23 cellular contexts compared by ENCODE assay signal in the genomic region with DNA sequence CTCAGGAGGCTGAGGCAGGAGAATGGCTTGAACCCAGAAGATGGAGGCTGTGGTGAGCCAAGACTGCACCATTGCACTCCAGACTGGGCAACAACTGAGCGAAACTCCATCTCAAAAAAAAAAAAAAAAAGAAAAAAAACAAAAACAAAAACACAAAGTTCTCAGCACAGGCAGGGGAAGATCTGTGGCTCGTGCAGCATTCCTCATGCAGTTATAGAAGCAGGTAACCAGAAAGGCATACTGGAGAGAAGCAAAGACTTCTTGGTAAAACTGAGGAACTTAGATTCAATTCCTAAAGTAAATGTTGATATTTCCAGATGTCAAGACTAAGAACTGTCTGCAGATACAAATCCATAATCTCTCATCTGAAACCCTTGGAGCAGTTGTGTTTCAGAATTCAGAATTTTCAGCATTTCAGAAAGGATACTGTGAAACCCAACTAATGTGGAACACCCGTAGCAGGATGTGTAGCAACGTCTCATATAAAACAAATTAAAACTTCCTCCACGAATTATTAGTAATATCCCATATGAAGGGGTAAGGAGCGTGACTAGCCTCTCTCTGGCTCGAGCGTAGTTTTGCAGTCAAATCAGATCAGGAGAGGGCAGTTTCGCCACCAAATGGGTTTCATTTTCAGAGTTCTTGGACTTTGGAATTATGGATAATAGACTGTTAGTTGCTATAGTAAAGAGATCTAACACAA. TPM values are rescaled to one million over a fixed set of nuclear protein-coding genes. Genes with fewer than 3 reads are reported as not detected.
DNase-seq lines count a peak whose midpoint lies in the region; ATAC-seq, FAIRE-seq and TF ChIP-seq lines count a peak whose summit lies in the region.
"Had no signal": no experiment of that assay in that cellular context is flagged by ENCODE, and none has a peak within 500 bp of the region (broad histone marks: within the 10 kb centered on the region; RNA-seq: fewer than 3 reads in every experiment).

No MANE protein-coding gene starts in this region.

- H3K4me3 ChIP-seq in neuronal stem cell (ENCODE audit: low read length in 2 of 2): no peak overlapping the region
- no peak overlapping the region for H3K4me3 ChIP-seq in kidney (ENCODE audit: low read length in 2 of 2)
- H3K4me3 ChIP-seq: GM23248, neural progenitor cell had no signal

- H3K14ac ChIP-seq in neuronal stem cell (ENCODE audit: low read length): no peak overlapping the region

- no peaks in the 10 kb centered on the region for H3K4me1 Mint-ChIP-seq in osteocyte (ENCODE audit: unreplicated experiment)
- H3K4me1 Mint-ChIP-seq: activated CD4-positive, alpha-beta T cell treated with anti-CD3 and anti-CD28 coated beads, Interleukin-2, amount 10 ng/mL, durations not matched to agents 7 days and 5 days had no signal

- no peak overlapping the region for H2BK120ac ChIP-seq in neuronal stem cell (ENCODE audit: low read depth, low read length)

- H3K4ac ChIP-seq in neuronal stem cell (ENCODE audit: low read length): no peak overlapping the region

- peak; percentile 44 for ATAC-seq in GM19035 (IDR thresholded peaks at IDR 0.05; ENCODE audit: unreplicated experiment)
- peak; percentile 25 for ATAC-seq in HG02571 (IDR thresholded peaks at IDR 0.05; ENCODE audit: unreplicated experiment)
- peak; percentile 30 for ATAC-seq in HG03520 (IDR thresholded peaks at IDR 0.05; ENCODE audit: unreplicated experiment)
- ATAC-seq: sciatic nerve had no signal

- H3K27ac ChIP-seq in neuronal stem cell (replicated peaks; ENCODE audit: low read length) (no peak overlapping the region), kidney (ENCODE audit: low read depth in 2 of 2, low read length in 2 of 2) (no peak overlapping the region)
- H3K27ac ChIP-seq: GM23248, neural progenitor cell had no signal

- peak overlapping the region; percentile 68 for H2AFZ ChIP-seq in neuronal stem cell (ENCODE audit: low read length)
- H2AFZ ChIP-seq: GM23248 had no signal

- H3K4me1 ChIP-seq in neuronal stem cell (ENCODE audit: control insufficient read depth in 2 of 2, insufficient read depth in 1 of 2, low read depth in 1 of 2, low read length in 2 of 2) (peaks cover 6 to 33% of the 10 kb centered on the region in 2 donors), kidney (ENCODE audit: control insufficient read depth in 1 of 2, insufficient read depth in 1 of 2, low read depth in 1 of 2, low read length in 2 of 2) (no peaks in the 10 kb centered on the region)

- peaks cover 10% of the 10 kb centered on the region for H3K9me3 Mint-ChIP-seq in osteocyte (ENCODE audit: unreplicated experiment)

- TF ChIP-seq CTCF in kidney (IDR thresholded peaks at IDR 0.05; ENCODE audit: borderline replicate concordance, extremely low read depth, insufficient read depth) (no peak), osteocyte (IDR thresholded peaks at IDR 0.05) (no peak)

- no peaks in the 10 kb centered on the region for H3K79me1 ChIP-seq in neuronal stem cell (ENCODE audit: low read depth, low read length)

- no peaks in the 10 kb centered on the region for H3K36me3 ChIP-seq in neuronal stem cell (replicated peaks in 1 of 2; ENCODE audit: control insufficient read depth in 2 of 2, insufficient read depth in 2 of 2, low read length in 2 of 2)
- H3K36me3 ChIP-seq in kidney (ENCODE audit: control insufficient read depth in 1 of 2, insufficient read depth in 2 of 2, low read length in 2 of 2): no peaks in the 10 kb centered on the region
- H3K36me3 ChIP-seq: neural progenitor cell had no signal

- no peaks in the 10 kb centered on the region for H3K27me3 ChIP-seq in neuronal stem cell (ENCODE audit: control insufficient read depth in 3 of 3, insufficient read depth in 3 of 3, low read depth in 1 of 3, low read length in 3 of 3)
- H3K27me3 ChIP-seq: neural progenitor cell had no signal

- WGBS in neuronal stem cell (ENCODE audit: extremely low coverage in 2 of 2, insufficient read length in 2 of 2, insufficient replicate concordance in 1 of 2), 2 donors: no CpG with 5 or more reads among the region's 9 CpGs

- H2AK5ac ChIP-seq in neuronal stem cell (ENCODE audit: low read depth, low read length): no peak overlapping the region

- no peak for FAIRE-seq in kidney (lab: Jason Lieb, UNC)

- H2BK5ac ChIP-seq in neuronal stem cell (ENCODE audit: low read length): no peak overlapping the region

- H3K27me3 Mint-ChIP-seq in osteocyte (ENCODE audit: unreplicated experiment): peaks cover 12% of the 10 kb centered on the region

- H3K4me3 Mint-ChIP-seq in osteocyte (ENCODE audit: unreplicated experiment): no peak overlapping the region
- H3K4me3 Mint-ChIP-seq: activated CD4-positive, alpha-beta T cell treated with anti-CD3 and anti-CD28 coated beads, Interleukin-2, amount 10 ng/mL, durations not matched to agents 7 days and 5 days; brain; neural progenitor cell had no signal

- H4K8ac ChIP-seq in neuronal stem cell (ENCODE audit: low read depth, low read length): no peak overlapping the region

- intact Hi-C loops in kidney (cut with DNase I): no loop called here

- H3K27ac Mint-ChIP-seq in osteocyte (ENCODE audit: unreplicated experiment): no peak overlapping the region
- H3K27ac Mint-ChIP-seq: activated CD4-positive, alpha-beta T cell treated with anti-CD3 and anti-CD28 coated beads, Interleukin-2, amount 10 ng/mL, durations not matched to agents 7 days and 5 days; brain; neural progenitor cell had no signal

- H3K23ac ChIP-seq in neuronal stem cell (ENCODE audit: low read depth, low read length, poor library complexity): no peak overlapping the region

- no peak overlapping the region for H3K9ac ChIP-seq in neuronal stem cell (ENCODE audit: low read depth, low read length, poor library complexity)
- H3K9ac ChIP-seq in kidney (ENCODE audit: low read length in 2 of 2): no peak overlapping the region
- H3K9ac ChIP-seq: GM23248, neural progenitor cell had no signal

- DNase-seq in neuronal stem cell (ENCODE audit: low spot score) (no peak), kidney (no peak), osteocyte (ENCODE audit: extremely low spot score, unreplicated experiment) (no peak), germinal center (ENCODE audit: low spot score) (no peak)
- DNase-seq in stimulated activated CD8-positive, alpha-beta memory T cell treated with anti-CD3 and anti-CD28 coated beads, Interleukin-4, amount 100 ng/mL, for 48 hours: no peak
- DNase-seq: activated CD4-positive, alpha-beta T cell treated with anti-CD3 and anti-CD28 coated beads, Interleukin-2, amount 10 ng/mL, durations not matched to agents 7 days and 5 days; activated naive CD4-positive, alpha-beta T cell treated with anti-CD3 and anti-CD28 coated beads, Interleukin-2, amount 50 U/mL, for 16 hours; activated T-cell treated with anti-CD3 and anti-CD28 coated beads for 4 hours; glutamatergic neuron; mesendoderm; NCI-H1930; NCI-H510A treated with DMSO at 0.1 percent for 48 hours had no signal

- H3K9me3 ChIP-seq in neuronal stem cell (replicated peaks in 1 of 2; ENCODE audit: control insufficient read depth in 2 of 2, insufficient read depth in 1 of 2, low read depth in 1 of 2, low read length in 2 of 2) (peaks cover 4 to 11% of the 10 kb centered on the region in 2 donors), kidney (ENCODE audit: control insufficient read depth in 1 of 2, low read length in 2 of 2) (peaks cover 0 to 13% of the 10 kb centered on the region in 2 donors)

- no peak overlapping the region for H3K18ac ChIP-seq in neuronal stem cell (ENCODE audit: low read length)

- no peak overlapping the region for H2BK12ac ChIP-seq in neuronal stem cell (ENCODE audit: low read length)

- no peak overlapping the region for H2BK15ac ChIP-seq in neuronal stem cell (ENCODE audit: low read length)

- H3K4me2 ChIP-seq in neuronal stem cell (ENCODE audit: insufficient read depth, low read length, poor library complexity, severe bottlenecking): no peak overlapping the region
- H3K4me2 ChIP-seq: neural progenitor cell had no signal

- no peaks in the 10 kb centered on the region for H3K36me3 Mint-ChIP-seq in osteocyte (ENCODE audit: unreplicated experiment)

- no peak overlapping the region for H4K91ac ChIP-seq in neuronal stem cell (ENCODE audit: low read depth, low read length, poor library complexity)

RNA-seq across cellular contexts. Expression of gene SLC25A52, which starts 13.2 kb away (rescaled TPM):
- polyA plus RNA-seq in neuronal stem cell (2013, experiment 1 of 2): not detected
- not detected for polyA plus RNA-seq in neuronal stem cell (2013, experiment 2 of 2)
- not detected for total RNA-seq in kidney
- not detected for polyA plus RNA-seq in kidney (ENCODE audit: insufficient read depth, low read depth, low replicate concordance)
- total RNA-seq in osteocyte: not detected in 2 replicates
- total RNA-seq: activated CD4-positive, alpha-beta T cell treated with anti-CD3 and anti-CD28 coated beads, Interleukin-2, amount 10 ng/mL, durations not matched to agents 7 days and 5 days; dermis blood vessel endothelial cell; GM23248; HT1080; M059J; OCI-LY7; sciatic nerve had no signal
- polyA plus RNA-seq: GM23248 had no signal
